In the genomic region with DNA sequence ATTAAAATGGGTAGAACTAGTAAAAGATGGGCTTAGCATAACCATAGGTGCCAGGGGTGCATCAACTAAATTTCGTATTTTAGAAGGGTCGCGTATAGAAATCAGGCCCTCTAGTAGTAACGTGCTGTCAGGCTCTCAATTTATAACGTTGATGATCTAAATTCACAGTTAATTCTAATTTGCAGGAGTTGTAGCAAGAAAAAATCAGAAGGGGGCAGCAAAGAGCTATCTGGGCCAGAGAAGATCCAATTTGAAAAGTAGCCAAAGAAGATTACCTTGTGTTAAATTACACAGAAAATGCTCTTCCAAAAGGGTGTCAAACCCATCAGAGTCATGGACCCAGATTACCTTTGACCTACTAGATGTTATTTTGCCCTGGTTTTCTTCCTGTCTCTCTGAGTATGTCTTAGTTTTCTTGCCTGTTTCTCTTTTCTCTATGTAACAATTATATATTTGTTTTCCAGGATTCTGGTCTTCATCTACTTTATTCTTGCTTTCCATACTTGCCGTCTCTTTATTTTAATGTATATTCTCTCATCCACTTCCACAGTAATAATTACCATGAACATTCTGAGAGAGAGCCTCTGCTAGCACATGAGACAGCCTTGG, we compare ENCODE assay signal across 8 cellular contexts.
DNase-seq lines count a peak whose midpoint lies in the region; ATAC-seq, FAIRE-seq and TF ChIP-seq lines count a peak whose summit lies in the region.

No MANE protein-coding gene starts in this region.

- ATAC-seq in HG03045 (IDR thresholded peaks at IDR 0.05; ENCODE audit: unreplicated experiment) = no peak

- H3K4me3 ChIP-seq in PC-9 = no peak overlapping the region
- no peak overlapping the region for H3K4me3 ChIP-seq in fibroblast of mammary gland (ENCODE audit: control insufficient read depth, low read depth, low read length)
- H3K4me3 ChIP-seq in sigmoid colon = no peak overlapping the region

- H3K4me1 ChIP-seq in PC-9 (replicated peaks; ENCODE audit: insufficient read depth) (no peaks in the 10 kb centered on the region), sigmoid colon (peaks cover 0 to 2% (median 0%) of the 10 kb centered on the region in 4 donors)

- H4K20me1 ChIP-seq in PC-9 (ENCODE audit: insufficient read depth) = no peaks in the 10 kb centered on the region

- TF ChIP-seq CTCF in PC-9 (conservative IDR thresholded peaks at IDR 0.05) (peak; percentile 96), fibroblast of mammary gland (conservative IDR thresholded peaks at IDR 0.05; ENCODE audit: control insufficient read depth, insufficient read depth, low read depth, low read length) (peak; percentile 77), sigmoid colon (IDR thresholded peaks at IDR 0.05) (peak in 3 of 4 experiments; percentile 34 to 77 (median 58))

- no peaks in the 10 kb centered on the region for H3F3A ChIP-seq in PC-9 (ENCODE audit: insufficient read depth, low read depth)

- H3K9me3 ChIP-seq in PC-9 (ENCODE audit: insufficient read depth, low read depth) (no peaks in the 10 kb centered on the region), sigmoid colon (no peaks in the 10 kb centered on the region)

- H3K79me2 ChIP-seq in PC-9 (ENCODE audit: low read depth) = no peaks in the 10 kb centered on the region

- no peaks in the 10 kb centered on the region for H3K27me3 ChIP-seq in PC-9 (ENCODE audit: insufficient read depth, low read depth)
- H3K27me3 ChIP-seq in sigmoid colon = no peaks in the 10 kb centered on the region

- DNase-seq in COLO668 (lab: John Stamatoyannopoulos, UW; ENCODE audit: unreplicated experiment) (peak; percentile 33), GM19239 (ENCODE audit: insufficient read length, low spot score) (peak; percentile 29), KBM-7 (peak; percentile 56), PC-9 (peak in 1 of 2 experiments; percentile 3), fibroblast of mammary gland (ENCODE audit: low read depth) (peak; percentile 14), sigmoid colon (no peak), T-helper 9 cell (no peak)

- H3K9me2 ChIP-seq in PC-9 (ENCODE audit: insufficient read depth) = no peaks in the 10 kb centered on the region

- H3K27ac ChIP-seq in PC-9 (no peak overlapping the region), sigmoid colon (no peak overlapping the region)

- WGBS in sigmoid colon, 2 donors = 11 to 22% methylated on average over 6 of the region's 6 CpGs

- POLR2A ChIA-PET in PC-9 (lab: Charles Lee; ENCODE audit: unreplicated experiment) = no interaction called here

- TF ChIP-seq POLR2A in sigmoid colon (IDR thresholded peaks at IDR 0.05) = no peak

- H3K36me3 ChIP-seq in PC-9 (ENCODE audit: low read depth) (no peaks in the 10 kb centered on the region), sigmoid colon (no peaks in the 10 kb centered on the region)

- no TSS peak for BruUV-seq in PC-9 (replicated peaks; lab: Mats Ljungman, UMichigan)

- FAIRE-seq in GM19239 (lab: Jason Lieb, UNC) = peak; percentile 82

- in situ Hi-C loops in KBM-7 (cut with MboI; ENCODE audit: low pct_unique_long_range_greater_than_20kb, low sequenced_read_pairs) = no loop called here

- intact Hi-C loops in PC-9 (cut with micrococcal nuclease; ENCODE audit: unreplicated experiment) = loop anchor here (1.0 to 2.0 kb wide), 2 partner anchors 356 to 1013 kb away; no protein-coding TSS in a partner anchor
- intact Hi-C loops in sigmoid colon (cut with DNase I) = no loop called here

- CTCF ChIA-PET in PC-9 (lab: Charles Lee) = interaction anchor here (1.0 kb wide), 1 partner anchor 1013 kb away, joined by 3 read pairs; no protein-coding TSS in a partner anchor

- no peak overlapping the region for H2AFZ ChIP-seq in PC-9

- TF ChIP-seq EP300 in sigmoid colon (IDR thresholded peaks at IDR 0.05) = no peak

- no peak overlapping the region for H3K4me2 ChIP-seq in PC-9

Comparison
In these comparisons a context has a peak if more than half of its experiments do, and no peak if none do; other contexts are left out.
1. DNase-seq: peak in COLO668 (single experiment), GM19239 (single experiment), KBM-7 (single experiment) and fibroblast of mammary gland (single experiment); none in sigmoid colon (single experiment) and T-helper 9 cell (single experiment).
2. Peak in every context shown above with its lines, with median percentiles within 50 percentile points of each other: CTCF ChIP-seq.